ENCODE assay signal across 1 cellular context in genomic region chr7:98785929-98786571, GRCh38.
TF ChIP-seq lines count a peak whose summit lies in the region.

No MANE protein-coding gene starts in this region.

TF ChIP-seq in K562, 482 proteins besides CTCF, POLR2A, EP300 and RAD21 (continued from another document):
- no peak for TF ChIP-seq ZNF609 (CRISPR knock-in tag; IDR thresholded peaks at IDR 0.05; ENCODE audit: borderline replicate concordance)
- TF ChIP-seq CREB3 (tag; conservative IDR thresholded peaks at IDR 0.05; ENCODE audit: low read depth) = no peak
- TF ChIP-seq NFE2 (IDR thresholded peaks at IDR 0.05; ENCODE audit: low read depth) = peak; percentile 64; the same call in 1 of the 2 replicates
- TF ChIP-seq FOSL1 (tag; conservative IDR thresholded peaks at IDR 0.05) = no peak
- peak; percentile 31; the same call in 1 of the 2 replicates for TF ChIP-seq VEZF1 (CRISPR knock-in tag; IDR thresholded peaks at IDR 0.05)
TF ChIP-seq in K562: peak in this region for 12.
